ENCODE assay signal across 39 cellular contexts in genomic region chr14:42944284-42944683, GRCh38.
DNase-seq lines count a peak whose midpoint lies in the region; ATAC-seq and TF ChIP-seq lines count a peak whose summit lies in the region.
"Had no signal": no experiment of that assay in that cellular context is flagged by ENCODE, and none has a peak within 500 bp of the region (broad histone marks: within the 10 kb centered on the region; RNA-seq: fewer than 3 reads in every experiment).

No MANE protein-coding gene starts in this region.

- H3K9ac ChIP-seq in Karpas-422 (ENCODE audit: low read length) = no peak overlapping the region
- H3K9ac ChIP-seq: KMS-11 had no signal

- TF ChIP-seq CTCF in astrocyte of the spinal cord (IDR thresholded peaks at IDR 0.05; ENCODE audit: low read depth, low read length) = no peak
- no peak for TF ChIP-seq CTCF in foreskin fibroblast (IDR thresholded peaks at IDR 0.05; ENCODE audit: low read depth, low read length)

- H3K27me3 Mint-ChIP-seq in activated CD4-positive, alpha-beta memory T cell treated with anti-CD3 and anti-CD28 coated beads, Interleukin-2, amount 10 ng/mL, durations not matched to agents 7 days and 5 days = no peaks in the 10 kb centered on the region
- H3K27me3 Mint-ChIP-seq: activated CD4-positive, alpha-beta memory T cell treated with anti-CD3 and anti-CD28 coated beads for 36 hours; CD4-positive, alpha-beta T cell; naive thymus-derived CD4-positive, alpha-beta T cell; stimulated activated memory B cell treated with anti-CD40 and anti-IgM and Interleukin-4, amounts not matched to agents 10 μg/mL and 1 μg/mL and 100 μg/mL, for 72 hours had no signal

- H3K9me2 ChIP-seq in Karpas-422 (replicated peaks; ENCODE audit: insufficient read depth, low read length) = no peaks in the 10 kb centered on the region

- no peak overlapping the region for H3K4me2 ChIP-seq in Karpas-422 (ENCODE audit: low read depth, low read length, poor library complexity, severe bottlenecking)
- H3K4me2 ChIP-seq: KMS-11 had no signal

- no peaks in the 10 kb centered on the region for H4K20me1 ChIP-seq in Karpas-422 (ENCODE audit: insufficient read depth, low read depth, low read length)

- H3K27ac Mint-ChIP-seq in activated CD4-positive, alpha-beta memory T cell treated with anti-CD3 and anti-CD28 coated beads, Interleukin-2, amount 10 ng/mL, durations not matched to agents 7 days and 5 days = no peak overlapping the region
- H3K27ac Mint-ChIP-seq: activated CD4-positive, alpha-beta memory T cell treated with anti-CD3 and anti-CD28 coated beads for 36 hours; activated naive CD4-positive, alpha-beta T cell treated with anti-CD3 and anti-CD28 coated beads for 36 hours; activated T-helper 1 cell treated with anti-CD3 and anti-CD28 coated beads, Interleukin-12 subunit alpha, Interleukin-12 subunit beta, Interleukin-2, Interleukin-4 antibody, amounts not matched to agents 30 ng/mL and 10 ng/mL and 1 ng/mL, durations not matched to agents 14 hours and 24 hours and 36 hours; CD4-positive, alpha-beta T cell; naive thymus-derived CD4-positive, alpha-beta T cell; stimulated activated memory B cell treated with anti-CD40 and anti-IgM and Interleukin-4, amounts not matched to agents 10 μg/mL and 1 μg/mL and 100 μg/mL, for 72 hours had no signal

- H3K36me3 ChIP-seq in Karpas-422 (ENCODE audit: insufficient read depth, low read length) = no peaks in the 10 kb centered on the region
- H3K36me3 ChIP-seq: adrenal gland, cardiac muscle cell, gastrocnemius medialis, prostate gland, sigmoid colon had no signal

- H3K79me2 ChIP-seq in Karpas-422 (ENCODE audit: low read length) = no peaks in the 10 kb centered on the region

- POLR2A ChIA-PET in activated CD4-positive, alpha-beta memory T cell treated with anti-CD3 and anti-CD28 coated beads, Interleukin-2, amount 10 ng/mL, durations not matched to agents 7 days and 5 days (lab: Charles Lee) = no interaction called here

- peak overlapping the region; percentile 13 for H2AFZ ChIP-seq in Karpas-422 (ENCODE audit: low read length)

- H3K27me3 ChIP-seq in Karpas-422 (ENCODE audit: low read length) = no peaks in the 10 kb centered on the region
- H3K27me3 ChIP-seq: adrenal gland, cardiac muscle cell, gastrocnemius medialis, sigmoid colon had no signal

- DNase-seq in A172 (ENCODE audit: low spot score) (peak; percentile 17), Karpas-422 (no peak), astrocyte of the spinal cord (ENCODE audit: low read depth, low spot score) (peak; percentile 74), foreskin fibroblast (peak; percentile 1 to 28), KBM-7 (no peak), AG08396 (ENCODE audit: low spot score) (no peak)
- no peak for DNase-seq in activated CD4-positive, alpha-beta memory T cell treated with anti-CD3 and anti-CD28 coated beads, Interleukin-2, amount 10 ng/mL, durations not matched to agents 7 days and 5 days
- DNase-seq: 8988T; activated CD4-positive, alpha-beta memory T cell treated with anti-CD3 and anti-CD28 coated beads for 36 hours; activated CD4-positive, alpha-beta T cell treated with anti-CD3 and anti-CD28 coated beads for 1 hour; activated CD8-positive, alpha-beta memory T cell treated with anti-CD3 and anti-CD28 coated beads, Interleukin-2, amount 50 U/mL, for 48 hours; activated naive CD4-positive, alpha-beta T cell treated with anti-CD3 and anti-CD28 coated beads for 36 hours; adrenal gland; AML-193; CD4-positive, alpha-beta T cell; effector memory CD4-positive, alpha-beta T cell; gastrocnemius medialis; H7; left cardiac atrium; naive thymus-derived CD4-positive, alpha-beta T cell; NCI-H1417; NCI-H2081; NCI-H526 treated with DMSO at 0.1 percent for 48 hours; NK-92 treated with Interleukin-12 subunit alpha and Interleukin-12 subunit beta, amount 100 ng/mL, for 24 hours; Right ventricle myocardium superior; sigmoid colon; substantia nigra; T-helper 2 cell; trophoblast cell had no signal

- H3K9me3 Mint-ChIP-seq in activated CD4-positive, alpha-beta memory T cell treated with anti-CD3 and anti-CD28 coated beads, Interleukin-2, amount 10 ng/mL, durations not matched to agents 7 days and 5 days = peaks cover 3% of the 10 kb centered on the region
- H3K9me3 Mint-ChIP-seq: activated CD4-positive, alpha-beta memory T cell treated with anti-CD3 and anti-CD28 coated beads for 36 hours; activated naive CD4-positive, alpha-beta T cell treated with anti-CD3 and anti-CD28 coated beads for 36 hours; stimulated activated memory B cell treated with anti-CD40 and anti-IgM and Interleukin-4, amounts not matched to agents 10 μg/mL and 1 μg/mL and 100 μg/mL, for 72 hours had no signal

- H3K4me1 Mint-ChIP-seq in activated CD4-positive, alpha-beta memory T cell treated with anti-CD3 and anti-CD28 coated beads, Interleukin-2, amount 10 ng/mL, durations not matched to agents 7 days and 5 days = no peaks in the 10 kb centered on the region
- H3K4me1 Mint-ChIP-seq: naive thymus-derived CD4-positive, alpha-beta T cell; stimulated activated memory B cell treated with anti-CD40 and anti-IgM and Interleukin-4, amounts not matched to agents 10 μg/mL and 1 μg/mL and 100 μg/mL, for 72 hours had no signal

- ATAC-seq in GM21737 (IDR thresholded peaks at IDR 0.05; ENCODE audit: unreplicated experiment) = no peak
- ATAC-seq: gastrocnemius medialis; naive thymus-derived CD4-positive, alpha-beta T cell; SK-N-SH treated with all-trans-retinoic acid at 6 μM for 48 hours; stimulated activated memory B cell treated with anti-CD40 and anti-IgM and Interleukin-4, amounts not matched to agents 10 μg/mL and 1 μg/mL and 100 μg/mL, for 72 hours had no signal

- H3K4me1 ChIP-seq in Karpas-422 (ENCODE audit: low read length) = no peaks in the 10 kb centered on the region
- H3K4me1 ChIP-seq: adrenal gland, gastrocnemius medialis, prostate gland, sigmoid colon had no signal

- no peaks in the 10 kb centered on the region for H3K36me3 Mint-ChIP-seq in activated CD4-positive, alpha-beta memory T cell treated with anti-CD3 and anti-CD28 coated beads, Interleukin-2, amount 10 ng/mL, durations not matched to agents 7 days and 5 days (ENCODE audit: low read depth)
- H3K36me3 Mint-ChIP-seq: activated CD4-positive, alpha-beta memory T cell treated with anti-CD3 and anti-CD28 coated beads for 36 hours; naive thymus-derived CD4-positive, alpha-beta T cell; stimulated activated memory B cell treated with anti-CD40 and anti-IgM and Interleukin-4, amounts not matched to agents 10 μg/mL and 1 μg/mL and 100 μg/mL, for 72 hours had no signal

- in situ Hi-C loops in astrocyte of the spinal cord (cut with HindIII; ENCODE audit: low sequenced_read_pairs) = no loop called here
- in situ Hi-C loops in KBM-7 (cut with MboI; ENCODE audit: low pct_unique_long_range_greater_than_20kb, low sequenced_read_pairs) = no loop called here

- CTCF ChIA-PET in activated CD4-positive, alpha-beta memory T cell treated with anti-CD3 and anti-CD28 coated beads, Interleukin-2, amount 10 ng/mL, durations not matched to agents 7 days and 5 days (lab: Charles Lee) = no interaction called here

- H3K4me3 Mint-ChIP-seq in activated CD4-positive, alpha-beta memory T cell treated with anti-CD3 and anti-CD28 coated beads, Interleukin-2, amount 10 ng/mL, durations not matched to agents 7 days and 5 days = no peak overlapping the region
- H3K4me3 Mint-ChIP-seq: activated CD4-positive, alpha-beta memory T cell treated with anti-CD3 and anti-CD28 coated beads for 36 hours; activated naive CD4-positive, alpha-beta T cell treated with anti-CD3 and anti-CD28 coated beads for 36 hours; activated T-helper 1 cell treated with anti-CD3 and anti-CD28 coated beads, Interleukin-12 subunit alpha, Interleukin-12 subunit beta, Interleukin-2, Interleukin-4 antibody, amounts not matched to agents 30 ng/mL and 10 ng/mL and 1 ng/mL, durations not matched to agents 14 hours and 24 hours and 36 hours; CD4-positive, alpha-beta T cell; naive thymus-derived CD4-positive, alpha-beta T cell; stimulated activated memory B cell treated with anti-CD40 and anti-IgM and Interleukin-4, amounts not matched to agents 10 μg/mL and 1 μg/mL and 100 μg/mL, for 72 hours had no signal

- H3K4me3 ChIP-seq in Karpas-422 (ENCODE audit: low read length) = no peak overlapping the region
- H3K4me3 ChIP-seq in astrocyte of the spinal cord (ENCODE audit: low read depth, low read length) = no peak overlapping the region
- no peak overlapping the region for H3K4me3 ChIP-seq in foreskin fibroblast (ENCODE audit: low read depth in 1 of 2, low read length in 2 of 2)
- H3K4me3 ChIP-seq: adrenal gland, cardiac muscle cell, coronary artery, gastrocnemius medialis, lung, prostate gland, sigmoid colon had no signal

- peaks cover 3% of the 10 kb centered on the region; the same call in 1 of the 2 replicates for H3K9me3 ChIP-seq in Karpas-422 (ENCODE audit: low read length)
- H3K9me3 ChIP-seq: adrenal gland, gastrocnemius medialis, prostate gland, sigmoid colon had no signal

- no peak overlapping the region for H3K27ac ChIP-seq in Karpas-422 (ENCODE audit: low read length)
- H3K27ac ChIP-seq: adrenal gland, cardiac muscle cell, coronary artery, epithelial cell of prostate, gastrocnemius medialis, KMS-11, prostate gland, sigmoid colon had no signal

Comparison
In these comparisons a context has a peak if more than half of its experiments do, and no peak if none do; other contexts are left out.
1. DNase-seq: peak in A172 (single experiment), astrocyte of the spinal cord (single experiment) and foreskin fibroblast (2 of 2); none in Karpas-422 (single experiment), KBM-7 (single experiment), AG08396 (single experiment) and activated CD4-positive, alpha-beta memory T cell treated with anti-CD3 and anti-CD28 coated beads, Interleukin-2, amount 10 ng/mL, durations not matched to agents 7 days and 5 days (single experiment).